Comparison of ENCODE assay signal across 9 cellular contexts in genomic region chr18:34710430-34711386, GRCh38. TPM values are rescaled to one million over a fixed set of nuclear protein-coding genes. Genes with fewer than 3 reads are reported as not detected.
DNase-seq lines count a peak whose midpoint lies in the region; ATAC-seq and TF ChIP-seq lines count a peak whose summit lies in the region.
"Had no signal": no experiment of that assay in that cellular context is flagged by ENCODE, and none has a peak within 500 bp of the region (broad histone marks: within the 10 kb centered on the region; RNA-seq: fewer than 3 reads in every experiment).

No MANE protein-coding gene starts in this region.

- intact Hi-C loops in CD14-positive monocyte (cut with micrococcal nuclease): no loop called here

- H3K27ac Mint-ChIP-seq in CD14-positive monocyte (peak overlapping the region; percentile 57 to 93 (median 76)), endodermal cell (peak overlapping the region; percentile 37), neural crest cell (ENCODE audit: unreplicated experiment) (peak overlapping the region; percentile 90)
- no peak overlapping the region for H3K27ac Mint-ChIP-seq in activated CD8-positive, alpha-beta memory T cell treated with anti-CD3 and anti-CD28 coated beads, Interleukin-2, amount 10 ng/mL, durations not matched to agents 7 days and 5 days
- H3K27ac Mint-ChIP-seq: progenitor cell of endocrine pancreas had no signal

- H3K9me3 Mint-ChIP-seq in CD14-positive monocyte (peaks cover 0 to 2% (median 0%) of the 10 kb centered on the region in 7 donors), endodermal cell (no peaks in the 10 kb centered on the region), neural crest cell (no peaks in the 10 kb centered on the region)
- H3K9me3 Mint-ChIP-seq in activated CD8-positive, alpha-beta memory T cell treated with anti-CD3 and anti-CD28 coated beads, Interleukin-2, amount 10 ng/mL, durations not matched to agents 7 days and 5 days (ENCODE audit: low read depth): no peaks in the 10 kb centered on the region

- H3K4me3 ChIP-seq in endodermal cell (ENCODE audit: low read length): no peak overlapping the region

- H3K27me3 Mint-ChIP-seq in CD14-positive monocyte (ENCODE audit: low read depth in 3 of 3): no peaks in the 10 kb centered on the region
- no peaks in the 10 kb centered on the region for H3K27me3 Mint-ChIP-seq in endodermal cell (ENCODE audit: insufficient read depth)
- peaks cover 12% of the 10 kb centered on the region for H3K27me3 Mint-ChIP-seq in neural crest cell (ENCODE audit: low read depth)
- H3K27me3 Mint-ChIP-seq in activated CD8-positive, alpha-beta memory T cell treated with anti-CD3 and anti-CD28 coated beads, Interleukin-2, amount 10 ng/mL, durations not matched to agents 7 days and 5 days: peaks cover 4% of the 10 kb centered on the region
- H3K27me3 Mint-ChIP-seq: progenitor cell of endocrine pancreas had no signal

- DNase-seq in CD14-positive monocyte (ENCODE audit: low spot score) (no peak), NCI-H2196 (lab: John Stamatoyannopoulos, UW; ENCODE audit: unreplicated experiment) (peak; percentile 44), endodermal cell (no peak), neural crest cell (ENCODE audit: low read depth, low spot score) (no peak), NCI-H187 treated with DMSO at 0.1 percent for 48 hours (lab: John Stamatoyannopoulos, UW) (no peak), SK-N-DZ (ENCODE audit: low spot score) (no peak)
- no peak for DNase-seq in stimulated activated naive CD4-positive, alpha-beta T cell (lab: John Stamatoyannopoulos, UW)
- DNase-seq in activated CD8-positive, alpha-beta memory T cell treated with anti-CD3 and anti-CD28 coated beads, Interleukin-2, amount 10 ng/mL, durations not matched to agents 7 days and 5 days: no peak

- CTCF ChIA-PET in activated CD8-positive, alpha-beta memory T cell treated with anti-CD3 and anti-CD28 coated beads, Interleukin-2, amount 10 ng/mL, durations not matched to agents 7 days and 5 days (lab: Charles Lee): no interaction called here

- 69 to 76% methylated on average over 3 to 9 of the region's 11 CpGs for WGBS in endodermal cell (ENCODE audit: insufficient coverage in 1 of 2, insufficient read length in 1 of 2), 2 experiments

- H3K27me3 ChIP-seq in endodermal cell (ENCODE audit: control insufficient read depth, insufficient read depth, low read length, poor library complexity, severe bottlenecking): no peaks in the 10 kb centered on the region

- H3K4me1 Mint-ChIP-seq in CD14-positive monocyte: peaks cover 25% of the 10 kb centered on the region
- H3K4me1 Mint-ChIP-seq in endodermal cell: peaks cover 20% of the 10 kb centered on the region
- H3K4me1 Mint-ChIP-seq in neural crest cell: peaks cover 38% of the 10 kb centered on the region
- H3K4me1 Mint-ChIP-seq in activated CD8-positive, alpha-beta memory T cell treated with anti-CD3 and anti-CD28 coated beads, Interleukin-2, amount 10 ng/mL, durations not matched to agents 7 days and 5 days: no peaks in the 10 kb centered on the region

- no peaks in the 10 kb centered on the region for H3K4me1 ChIP-seq in endodermal cell (ENCODE audit: control insufficient read depth, insufficient read depth, low read length)

- TF ChIP-seq CTCF in CD14-positive monocyte (IDR thresholded peaks at IDR 0.05): no peak
- TF ChIP-seq CTCF in endodermal cell (conservative IDR thresholded peaks at IDR 0.05): no peak
- TF ChIP-seq CTCF in neural crest cell (conservative IDR thresholded peaks at IDR 0.05): no peak

- no peak overlapping the region for H3K4me3 Mint-ChIP-seq in CD14-positive monocyte
- H3K4me3 Mint-ChIP-seq in endodermal cell: no peak overlapping the region
- peak overlapping the region; percentile 84 for H3K4me3 Mint-ChIP-seq in neural crest cell
- no peak overlapping the region for H3K4me3 Mint-ChIP-seq in activated CD8-positive, alpha-beta memory T cell treated with anti-CD3 and anti-CD28 coated beads, Interleukin-2, amount 10 ng/mL, durations not matched to agents 7 days and 5 days

- H3K27ac ChIP-seq in endodermal cell (ENCODE audit: low read depth, low read length): peak overlapping the region; percentile 80

- no peak overlapping the region for H3K9ac ChIP-seq in endodermal cell (ENCODE audit: extremely low read depth, low read length, poor library complexity, severe bottlenecking)

- ATAC-seq in activated CD8-positive, alpha-beta memory T cell treated with anti-CD3 and anti-CD28 coated beads, Interleukin-2, amount 10 ng/mL, durations not matched to agents 7 days and 5 days: no peak

- H3K36me3 ChIP-seq in endodermal cell (ENCODE audit: control insufficient read depth, insufficient read depth, low read length): no peaks in the 10 kb centered on the region

- H3K9me3 ChIP-seq in endodermal cell (ENCODE audit: control insufficient read depth, low read length): no peaks in the 10 kb centered on the region

- H3K36me3 Mint-ChIP-seq in CD14-positive monocyte (no peaks in the 10 kb centered on the region), endodermal cell (ENCODE audit: low read depth) (no peaks in the 10 kb centered on the region), neural crest cell (ENCODE audit: low read depth) (no peaks in the 10 kb centered on the region)
- H3K36me3 Mint-ChIP-seq in activated CD8-positive, alpha-beta memory T cell treated with anti-CD3 and anti-CD28 coated beads, Interleukin-2, amount 10 ng/mL, durations not matched to agents 7 days and 5 days: no peaks in the 10 kb centered on the region

RNA-seq across cellular contexts. Expression of gene DTNA, which starts 0.6 kb away (rescaled TPM):
- under 1 TPM; 0.53 to 0.76 TPM for polyA plus RNA-seq in CD14-positive monocyte
- total RNA-seq in endodermal cell (10 to 100 TPM; 45.6 to 51.6 TPM), neural crest cell (11.3 and 13.3 TPM in 2 replicates)
- polyA plus RNA-seq in endodermal cell (2013, experiment 1 of 2): 18.1 TPM
- polyA plus RNA-seq in endodermal cell (2013, experiment 2 of 2): 18.8 TPM
- 2.3 and 2.6 TPM in 2 replicates for polyA plus RNA-seq in SK-N-DZ (2014; cell fraction: cytosol; rRNA removed)
- 2.3 and 3.9 TPM in 2 replicates for polyA plus RNA-seq in SK-N-DZ (2014; cell fraction: nucleus; rRNA removed)
- total RNA-seq in activated CD8-positive, alpha-beta memory T cell treated with anti-CD3 and anti-CD28 coated beads, Interleukin-2, amount 10 ng/mL, durations not matched to agents 7 days and 5 days: not detected

Comparison
In these comparisons a context has a peak if more than half of its experiments do, and no peak if none do; other contexts are left out.
1. RNA of gene DTNA, which starts 0.6 kb away (total RNA-seq): 45.6 to 51.6 TPM in endodermal cell and 11.3 to 13.3 TPM in neural crest cell; not detected in activated CD8-positive, alpha-beta memory T cell treated with anti-CD3 and anti-CD28 coated beads, Interleukin-2, amount 10 ng/mL, durations not matched to agents 7 days and 5 days; every median in the first group is over 10 times any median in the second.